9 cellular contexts compared by ENCODE assay signal in genomic region chr16:18347742-18348141, GRCh38. TPM values are rescaled to one million over a fixed set of nuclear protein-coding genes. Genes with fewer than 3 reads are reported as not detected.
DNase-seq lines count a peak whose midpoint lies in the region; ATAC-seq and TF ChIP-seq lines count a peak whose summit lies in the region.
"Not testable (repeated sequence)": the region's sequence is repeated elsewhere in the genome, so short reads cannot be mapped to it uniquely, and the experiment has no call there.
"Had no signal": no experiment of that assay in that cellular context is flagged by ENCODE, and none has a peak within 500 bp of the region (broad histone marks: within the 10 kb centered on the region; RNA-seq: fewer than 3 reads in every experiment).

No MANE protein-coding gene starts in this region.

- DNase-seq in CD14-positive monocyte (ENCODE audit: low spot score) (peak; percentile 30), chondrocyte (ENCODE audit: low spot score) (peak; percentile 72), left cardiac atrium (peak; percentile 4), osteocyte (ENCODE audit: extremely low spot score, unreplicated experiment) (peak; percentile 72), gastrocnemius medialis (peak; percentile 5 to 22), testis (peak; percentile 9), ureter (ENCODE audit: low spot score) (peak; percentile 26)
- DNase-seq in activated CD8-positive, alpha-beta memory T cell treated with anti-CD3 and anti-CD28 coated beads, Interleukin-2, amount 50 U/mL, for 48 hours = peak; percentile 12

- not testable (repeated sequence) for TF ChIP-seq CTCF in CD14-positive monocyte (IDR thresholded peaks at IDR 0.05); chondrocyte (IDR thresholded peaks at IDR 0.05); osteocyte (IDR thresholded peaks at IDR 0.05); gastrocnemius medialis (IDR thresholded peaks at IDR 0.05 in 4 of 5, conservative IDR thresholded peaks at IDR 0.05 in 1 of 5); testis (IDR thresholded peaks at IDR 0.05)

- in situ Hi-C loops in gastrocnemius medialis (cut with MboI; ENCODE audit: low sequenced_read_pairs in 4 of 4) = not testable (repeated sequence)

- H3K4me1 ChIP-seq in gastrocnemius medialis, testis: not testable (repeated sequence)

- not testable (repeated sequence) for H3K9me3 ChIP-seq in gastrocnemius medialis, testis

- not testable (repeated sequence) for H3K4me3 ChIP-seq in gastrocnemius medialis, testis

- not testable (repeated sequence) for ATAC-seq in left cardiac atrium, gastrocnemius medialis

- H3K36me3 ChIP-seq in gastrocnemius medialis; testis (ENCODE audit: low read depth, missing control alignments): not testable (repeated sequence)

- H3K4me1 Mint-ChIP-seq in CD14-positive monocyte; chondrocyte (ENCODE audit: low read depth); osteocyte (ENCODE audit: unreplicated experiment): not testable (repeated sequence)

- intact Hi-C loops in CD14-positive monocyte (cut with micrococcal nuclease); left cardiac atrium (cut with DNase I); gastrocnemius medialis (cut with DNase I; ENCODE audit: low total_unique reads); testis (cut with DNase I; ENCODE audit: low total_unique reads): not testable (repeated sequence)

- not testable (repeated sequence) for H3K27me3 ChIP-seq in gastrocnemius medialis, testis

- not testable (repeated sequence) for TF ChIP-seq POLR2A in gastrocnemius medialis (IDR thresholded peaks at IDR 0.05); testis (IDR thresholded peaks at IDR 0.05)

- H3K36me3 Mint-ChIP-seq in CD14-positive monocyte; chondrocyte (ENCODE audit: low read depth); osteocyte (ENCODE audit: unreplicated experiment): not testable (repeated sequence)

- WGBS in testis, 2 donors = no CpG with 5 or more reads among the region's 22 CpGs

- H3K4me3 Mint-ChIP-seq in CD14-positive monocyte; chondrocyte (ENCODE audit: unreplicated experiment); osteocyte (ENCODE audit: unreplicated experiment): not testable (repeated sequence)

- H3K27me3 Mint-ChIP-seq in CD14-positive monocyte (ENCODE audit: low read depth in 3 of 3); chondrocyte (ENCODE audit: low read depth); osteocyte (ENCODE audit: unreplicated experiment): not testable (repeated sequence)

- not testable (repeated sequence) for H3K27ac Mint-ChIP-seq in CD14-positive monocyte; chondrocyte (ENCODE audit: unreplicated experiment); osteocyte (ENCODE audit: unreplicated experiment)

- H3K9me3 Mint-ChIP-seq in CD14-positive monocyte; chondrocyte (ENCODE audit: low read depth); osteocyte (ENCODE audit: unreplicated experiment): not testable (repeated sequence)

- not testable (repeated sequence) for H3K27ac ChIP-seq in gastrocnemius medialis, testis

RNA-seq across cellular contexts. Expression of gene NPIPA8, which starts 11.2 kb away (rescaled TPM):
- under 1 TPM in 1 of 2 donors, not detected in 1; 0.20 TPM for polyA plus RNA-seq in CD14-positive monocyte
- total RNA-seq in chondrocyte = 0.35 to 0.68 TPM (median 0.41 TPM) in 3 replicates
- under 1 TPM; 0.62 to 0.68 TPM for total RNA-seq in left cardiac atrium
- 0.39 and 0.56 TPM in 2 replicates for total RNA-seq in osteocyte
- total RNA-seq in gastrocnemius medialis = 10 to 100 TPM in 2 of 4 donors, 1 to 10 TPM in 1, under 1 TPM in 1; 0.51 to 32.2 (median 11.7) TPM
- total RNA-seq in testis = 1 to 10 TPM in 1 of 2 donors, under 1 TPM in 1; 0.31 to 6.6 TPM
- 4.5 TPM for polyA plus RNA-seq in testis (ENCODE audit: insufficient read depth, low read depth, low replicate concordance)
- total RNA-seq in ureter = 17.2 TPM
- total RNA-seq: GM23248 had no signal
- polyA plus RNA-seq: GM23248 had no signal

Comparison
In these comparisons a context has a peak if more than half of its experiments do, and no peak if none do; other contexts are left out.
1. DNase-seq: peak in every context shown above with its lines; median percentile 72 in chondrocyte; 72 in osteocyte; 30 in CD14-positive monocyte; 26 in ureter; 14 in gastrocnemius medialis; 12 in activated CD8-positive, alpha-beta memory T cell treated with anti-CD3 and anti-CD28 coated beads, Interleukin-2, amount 50 U/mL, for 48 hours; 9 in testis; 4 in left cardiac atrium.